8 cellular contexts compared by ENCODE assay signal in genomic region chr12:93741741-93742085, GRCh38.
DNase-seq lines count a peak whose midpoint lies in the region; ATAC-seq and TF ChIP-seq lines count a peak whose summit lies in the region.

No MANE protein-coding gene starts in this region.

- H3K4me3 ChIP-seq in iPS-11a (ENCODE audit: low read depth, low read length), result peak overlapping the region; percentile 13
- H3K4me3 ChIP-seq in smooth muscle cell, result peak overlapping the region; percentile 72

- no peaks in the 10 kb centered on the region for H3K36me3 ChIP-seq in smooth muscle cell (ENCODE audit: low read depth)

- H3K27ac Mint-ChIP-seq in Calu3 (ENCODE audit: unreplicated experiment), result peak overlapping the region; percentile 3

- peak overlapping the region; percentile 32 for H3K27ac ChIP-seq in smooth muscle cell (ENCODE audit: low read depth)

- ATAC-seq in GM21526 (IDR thresholded peaks at IDR 0.05; ENCODE audit: low FRiP score, unreplicated experiment), result peak; percentile 19

- H3K4me3 Mint-ChIP-seq in Calu3 (ENCODE audit: low read depth, unreplicated experiment), result peak overlapping the region; percentile 64

- BruUV-seq in Calu3 (replicated peaks; lab: Mats Ljungman, UMichigan), result no TSS peak

- peaks cover 15% of the 10 kb centered on the region for H3K36me3 Mint-ChIP-seq in Calu3 (ENCODE audit: insufficient read depth, unreplicated experiment)

- H3F3A ChIP-seq in smooth muscle cell (ENCODE audit: low read depth), result no peaks in the 10 kb centered on the region

- H3K4me2 ChIP-seq in smooth muscle cell, result peak overlapping the region; percentile 89

- H3K4me1 ChIP-seq in smooth muscle cell (ENCODE audit: low read depth), result peaks cover 23% of the 10 kb centered on the region

- no peaks in the 10 kb centered on the region for H3K79me2 ChIP-seq in smooth muscle cell (ENCODE audit: low read depth)

- no peaks in the 10 kb centered on the region for H3K9me3 Mint-ChIP-seq in Calu3 (ENCODE audit: low read depth, unreplicated experiment)

- intact Hi-C loops in Calu3 (cut with micrococcal nuclease; ENCODE audit: unreplicated experiment), result loop anchor here (2.0 to 5.0 kb wide), 2 partner anchors 171 to 239 kb away; no protein-coding TSS in a partner anchor
- intact Hi-C loops in posterior cingulate gyrus (cut with DNase I), result loop anchor here (5.0 kb wide), 2 partner anchors 59 to 169 kb away; partner anchors contain the start of gene SOCS2

- TF ChIP-seq CTCF in Calu3 (IDR thresholded peaks at IDR 0.05; ENCODE audit: unreplicated experiment), result no peak
- no peak for TF ChIP-seq CTCF in smooth muscle cell (IDR thresholded peaks at IDR 0.05; ENCODE audit: borderline replicate concordance, insufficient read depth, poor library complexity, severe bottlenecking)

- no peaks in the 10 kb centered on the region for H4K20me1 ChIP-seq in smooth muscle cell (ENCODE audit: low read depth)

- H3K4me1 Mint-ChIP-seq in Calu3 (ENCODE audit: low read depth, unreplicated experiment), result peaks cover 11% of the 10 kb centered on the region

- H2AFZ ChIP-seq in smooth muscle cell (ENCODE audit: low read depth), result peak overlapping the region; percentile 88

- CTCF ChIA-PET in Calu3 (lab: Charles Lee), result interaction anchor here (1.2 to 1.9 kb wide), 3 partner anchors 172 to 361 kb away, joined by 3 to 10 read pairs (median 4); no protein-coding TSS in a partner anchor

- no peaks in the 10 kb centered on the region for H3K27me3 Mint-ChIP-seq in Calu3 (ENCODE audit: unreplicated experiment)

- DNase-seq in Calu3, result no peak
- DNase-seq in LoVo (ENCODE audit: low spot score), result peak; percentile 47
- DNase-seq in amniotic epithelial cell (ENCODE audit: low read depth), result peak; percentile 29
- DNase-seq in smooth muscle cell (lab: John Stamatoyannopoulos, UW; ENCODE audit: unreplicated experiment), result no peak
- DNase-seq in posterior cingulate gyrus, result no peak
- DNase-seq in RPMI8226, result no peak

- H3K27me3 ChIP-seq in smooth muscle cell (ENCODE audit: low read depth), result no peaks in the 10 kb centered on the region

- no peaks in the 10 kb centered on the region for H3K9me3 ChIP-seq in smooth muscle cell (replicated peaks; ENCODE audit: low read depth)

- 4% methylated on average over 8 of the region's 8 CpGs for WGBS in smooth muscle cell (ENCODE audit: low lambda C conversion rate)

- H3K9ac ChIP-seq in smooth muscle cell (ENCODE audit: low read depth), result peak overlapping the region; percentile 21

Comparison
In these comparisons a context has a peak if more than half of its experiments do, and no peak if none do; other contexts are left out.
1. DNase-seq: peak in LoVo (single experiment) and amniotic epithelial cell (single experiment); none in Calu3 (single experiment), smooth muscle cell (single experiment), posterior cingulate gyrus (0 of 10) and RPMI8226 (single experiment).